Comparison of ENCODE assay signal across 8 cellular contexts in genomic region chr1:174999216-174999925, GRCh38. TPM values are rescaled to one million over a fixed set of nuclear protein-coding genes. Genes with fewer than 3 reads are reported as not detected.
DNase-seq lines count a peak whose midpoint lies in the region; ATAC-seq, FAIRE-seq and TF ChIP-seq lines count a peak whose summit lies in the region.

No MANE protein-coding gene starts in this region.

- peaks cover 5% of the 10 kb centered on the region for H3K23me2 ChIP-seq in H1 (ENCODE audit: low read depth, low read length)

- H3K14ac ChIP-seq in H1 (ENCODE audit: insufficient read length) = no peak overlapping the region

- H3K4me3 ChIP-seq in H1 (ENCODE audit: extremely low read depth in 1 of 4, insufficient read depth in 2 of 4, low read depth in 3 of 4, low read length in 4 of 4) = peak overlapping the region; percentile 92 to 96 (median 94)

- H3K4me1 ChIP-seq in H1 (replicated peaks in 1 of 4; ENCODE audit: control insufficient read depth in 3 of 4, insufficient read depth in 4 of 4, low read length in 3 of 4) = peaks cover 0 to 4% (median 0%) of the 10 kb centered on the region in 4 experiments; a peak in 1 of 7 replicates

- peak overlapping the region; percentile 44; the same call in 1 of the 2 replicates for H2AK5ac ChIP-seq in H1 (ENCODE audit: low read depth, low read length)

- H3K4me2 ChIP-seq in H1 (ENCODE audit: insufficient read depth in 1 of 2, low read depth in 2 of 2, low read length in 2 of 2) = peak overlapping the region; percentile 93 to 97

- 2% methylated on average over 54 of the region's 58 CpGs; no CpG with 5 or more reads in 1 of the 2 experiments for WGBS in H1 (ENCODE audit: extremely low coverage in 1 of 2, insufficient coverage in 1 of 2, insufficient read length in 1 of 2, insufficient replicate concordance in 2 of 2, low coverage in 1 of 2, low lambda C conversion rate in 2 of 2, missing lambda C conversion rate in 1 of 2), 2 experiments

- peak overlapping the region; percentile 100 for H3K27ac ChIP-seq in H1 (ENCODE audit: low read depth, low read length)

- peak in 1 of 2 experiments; percentile 53; a peak in 1 of 3 replicates for TF ChIP-seq EP300 in H1 (IDR thresholded peaks at IDR 0.05; ENCODE audit: borderline replicate concordance in 1 of 2, low read depth in 2 of 2, low read length in 2 of 2)

- H2BK12ac ChIP-seq in H1 (ENCODE audit: low read depth, low read length) = peak overlapping the region; percentile 95; the same call in 1 of the 2 replicates

- no peaks in the 10 kb centered on the region for H3K79me1 ChIP-seq in H1 (ENCODE audit: low read depth, low read length)

- H4K5ac ChIP-seq in H1 (ENCODE audit: insufficient read length, low read depth, low read length) = peak overlapping the region; percentile 80

- ATAC-seq in GM21360 (IDR thresholded peaks at IDR 0.05; ENCODE audit: unreplicated experiment) = peak; percentile 75

- no peak overlapping the region for H3K23ac ChIP-seq in H1 (ENCODE audit: insufficient read length)

- H4K20me1 ChIP-seq in H1 (replicated peaks in 1 of 2; ENCODE audit: control insufficient read depth in 1 of 2, insufficient read depth in 2 of 2, low read length in 2 of 2) = peaks cover 0 to 5% of the 10 kb centered on the region in 2 experiments

- TF ChIP-seq POLR2A in H1 (IDR thresholded peaks at IDR 0.05; ENCODE audit: control extremely low read depth in 1 of 2, low read depth in 2 of 2, low read length in 2 of 2) = peak; percentile 65 to 96

- H2BK15ac ChIP-seq in H1 (ENCODE audit: low read length) = 0 out of 2 replicates have a peak overlapping the region, but pooled peaks have one; percentile 24

- peak overlapping the region; percentile 2 for H3K4ac ChIP-seq in H1 (replicated peaks; ENCODE audit: insufficient read length, low read depth, low read length)

- no peaks in the 10 kb centered on the region for H3K36me3 ChIP-seq in H1 (ENCODE audit: control insufficient read depth in 2 of 4, insufficient read depth in 4 of 4, low read length in 3 of 4)

- H3K9ac ChIP-seq in H1 (replicated peaks in 1 of 4; ENCODE audit: extremely low read depth in 1 of 4, low read depth in 3 of 4, low read length in 3 of 4) = peak overlapping the region; percentile 90 to 100 (median 99)

- H3K27me3 ChIP-seq in H1 (replicated peaks in 1 of 4; ENCODE audit: control insufficient read depth in 3 of 4, extremely low read depth in 1 of 4, insufficient read depth in 3 of 4, low read length in 3 of 4) = no peaks in the 10 kb centered on the region

- peak overlapping the region; percentile 89 for H3K18ac ChIP-seq in H1 (ENCODE audit: extremely low read depth, low read length)

- peak overlapping the region; percentile 99 for H2BK5ac ChIP-seq in H1 (ENCODE audit: low read depth, low read length)

- H2BK120ac ChIP-seq in H1 (replicated peaks; ENCODE audit: low read depth, low read length) = peak overlapping the region; percentile 22

- TF ChIP-seq RAD21 in H1 (IDR thresholded peaks at IDR 0.05 in 1 of 2, conservative IDR thresholded peaks at IDR 0.05 in 1 of 2; ENCODE audit: low read depth in 2 of 2, low read length in 2 of 2) = no peak

- H4K91ac ChIP-seq in H1 (replicated peaks; ENCODE audit: insufficient read length, low read length) = peak overlapping the region; percentile 82

- no peaks in the 10 kb centered on the region for H3K9me3 ChIP-seq in H1 (ENCODE audit: insufficient read depth in 2 of 2, low read depth in 1 of 2, low read length in 1 of 2)

- peaks cover 31 to 43% of the 10 kb centered on the region in 2 experiments for H3K79me2 ChIP-seq in H1 (ENCODE audit: control insufficient read depth in 1 of 2, insufficient read depth in 2 of 2, low read length in 2 of 2)

- DNase-seq in COR-L47 (lab: John Stamatoyannopoulos, UW) (peak; percentile 99), HS-5 (ENCODE audit: low read depth) (peak; percentile 99), NK-92 (lab: John Stamatoyannopoulos, UW; ENCODE audit: unreplicated experiment) (peak; percentile 90), H1 (ENCODE audit: low read depth in 1 of 2, low spot score in 2 of 2) (peak; percentile 92 to 97), medulla oblongata (ENCODE audit: extremely low spot score) (peak; percentile 99)
- DNase-seq in activated CD8-positive, alpha-beta memory T cell treated with anti-CD3 and anti-CD28 coated beads for 24 hours = peak; percentile 97
- DNase-seq in stimulated activated CD4-positive, alpha-beta T cell treated with anti-CD3 and anti-CD28 coated beads, TNF-alpha, amount 100 ng/mL, for 48 hours (ENCODE audit: low read depth in 3 of 3) = peak; percentile 92 to 96 (median 94)

- peak overlapping the region; percentile 98 for H2AFZ ChIP-seq in H1 (ENCODE audit: low read length)

- peak overlapping the region; percentile 98; the same call in 1 of the 2 replicates for H4K8ac ChIP-seq in H1 (ENCODE audit: extremely low read depth, insufficient read depth, low read length)

- peak; percentile 69 for FAIRE-seq in H1 (lab: Jason Lieb, UNC)

- TF ChIP-seq CTCF in H1 (IDR thresholded peaks at IDR 0.05; ENCODE audit: control extremely low read depth in 1 of 3, insufficient read depth in 1 of 3, low read depth in 1 of 3, low read length in 3 of 3) = no peak; a peak in 1 of 4 replicates

- CTCF ChIA-PET in H1 (lab: Charles Lee; ENCODE audit: partially characterized antibody) = interaction anchor here (0.6 to 3.1 kb wide), 20 partner anchors 10 to 249 kb away, joined by 3 to 27 read pairs (median 3); partner anchors contain the start of gene MRPS14

- H2BK20ac ChIP-seq in H1 (ENCODE audit: low read length) = no peak overlapping the region

- H3K56ac ChIP-seq in H1 (replicated peaks; ENCODE audit: insufficient read length, low read depth, low read length) = peak overlapping the region; percentile 94

- POLR2A ChIA-PET in H1 (lab: Charles Lee; ENCODE audit: partially characterized antibody) = interaction anchor here (0.6 to 4.5 kb wide), 53 partner anchors 10 to 810 kb away, joined by 3 to 66 read pairs (median 5); partner anchors contain the start of gene MRPS14

TF ChIP-seq in H1, 55 proteins besides CTCF, POLR2A, EP300 and RAD21 (continues in another document):
- TF ChIP-seq RFX5 (IDR thresholded peaks at IDR 0.05; ENCODE audit: borderline replicate concordance, low read depth, low read length) (no peak; the same call in 1 of the 2 replicates), TCF12 (IDR thresholded peaks at IDR 0.05; ENCODE audit: low read depth, low read length) (no peak), SP1 (IDR thresholded peaks at IDR 0.05; ENCODE audit: low read depth, low read length) (no peak), TEAD4 (IDR thresholded peaks at IDR 0.05; ENCODE audit: low read depth, low read length) (no peak), RBBP5 (IDR thresholded peaks at IDR 0.05; ENCODE audit: borderline replicate concordance, low read depth, low read length) (no peak; the same call in 1 of the 2 replicates), EGR1 (IDR thresholded peaks at IDR 0.05; ENCODE audit: borderline replicate concordance, low read depth, low read length) (no peak; the same call in 1 of the 2 replicates), SIN3A (conservative IDR thresholded peaks at IDR 0.05 in 1 of 2, IDR thresholded peaks at IDR 0.05 in 1 of 2; ENCODE audit: low read depth in 1 of 2, low read length in 2 of 2) (peak; percentile 12 to 88; a peak in 2 of 4 replicates), SRF (IDR thresholded peaks at IDR 0.05; ENCODE audit: low read depth, low read length) (peak; percentile 74), E2F6 (IDR thresholded peaks at IDR 0.05) (no peak; the same call in 1 of the 2 replicates), TAF1 (IDR thresholded peaks at IDR 0.05; ENCODE audit: low read depth, low read length) (peak; percentile 94), EZH2 (IDR thresholded peaks at IDR 0.05; ENCODE audit: low read depth, low read length, severe bottlenecking) (no peak)

RNA-seq across cellular contexts. Expression of gene CACYBP, which starts 0.4 kb away (rescaled TPM):
- 195 and 247 TPM in 2 replicates for total RNA-seq in H1 (2021; fragmentation: NEBNext Ultra II Directional; extraction: Animal tissue kit (Norgen Biotek cat#: 25700))
- 28.3 and 36.1 TPM in 2 replicates for polyA plus RNA-seq in H1 (2011; rRNA removed)
- polyA plus RNA-seq in H1 (2011; cell fraction: cytosol; rRNA removed) = 75.1 TPM
- 25.0 TPM for polyA plus RNA-seq in H1 (2011; cell fraction: nucleus; rRNA removed)
- 137 to 236 TPM (median 158 TPM) in 4 replicates for polyA plus RNA-seq in H1 (2012, experiment 1 of 2)
- 38.2 TPM for polyA plus RNA-seq in H1 (2012, experiment 2 of 2)
- polyA plus RNA-seq in H1 (2013, experiment 1 of 2) = 93.5 TPM
- polyA plus RNA-seq in H1 (2013, experiment 2 of 2) = 94.0 TPM
- 9.6 and 15.9 TPM in 2 replicates for polyA minus RNA-seq in H1 (2011; rRNA and poly(A)+ RNA removed)
- polyA minus RNA-seq in H1 (2011; cell fraction: cytosol; rRNA and poly(A)+ RNA removed) = 39.9 TPM
- 33.1 TPM for polyA minus RNA-seq in H1 (2011; cell fraction: nucleus; rRNA and poly(A)+ RNA removed)

RNA-seq across cellular contexts. Expression of gene MRPS14, which starts 23.9 kb away (rescaled TPM):
- total RNA-seq in H1 (2021; fragmentation: NEBNext Ultra II Directional; extraction: Animal tissue kit (Norgen Biotek cat#: 25700)) = 38.7 and 40.5 TPM in 2 replicates
- polyA plus RNA-seq in H1 (2011; rRNA removed) = 23.0 and 27.5 TPM in 2 replicates
- 26.1 TPM for polyA plus RNA-seq in H1 (2011; cell fraction: cytosol; rRNA removed)
- polyA plus RNA-seq in H1 (2011; cell fraction: nucleus; rRNA removed) = 17.4 TPM
- 31.4 to 51.1 TPM (median 33.3 TPM) in 4 replicates for polyA plus RNA-seq in H1 (2012, experiment 1 of 2)
- 25.8 TPM for polyA plus RNA-seq in H1 (2012, experiment 2 of 2)
- 45.7 TPM for polyA plus RNA-seq in H1 (2013, experiment 1 of 2)
- polyA plus RNA-seq in H1 (2013, experiment 2 of 2) = 46.6 TPM
- polyA minus RNA-seq in H1 (2011; rRNA and poly(A)+ RNA removed) = 16.1 and 21.4 TPM in 2 replicates
- 5.7 TPM for polyA minus RNA-seq in H1 (2011; cell fraction: cytosol; rRNA and poly(A)+ RNA removed)
- 12.3 TPM for polyA minus RNA-seq in H1 (2011; cell fraction: nucleus; rRNA and poly(A)+ RNA removed)

Comparison
In these comparisons a context has a peak if more than half of its experiments do, and no peak if none do; other contexts are left out.
1. Peak in every context shown above with its lines: DNase-seq, ATAC-seq, H3K4me3 ChIP-seq and H3K27ac ChIP-seq.